13 cellular contexts compared by ENCODE assay signal in the genomic region with DNA sequence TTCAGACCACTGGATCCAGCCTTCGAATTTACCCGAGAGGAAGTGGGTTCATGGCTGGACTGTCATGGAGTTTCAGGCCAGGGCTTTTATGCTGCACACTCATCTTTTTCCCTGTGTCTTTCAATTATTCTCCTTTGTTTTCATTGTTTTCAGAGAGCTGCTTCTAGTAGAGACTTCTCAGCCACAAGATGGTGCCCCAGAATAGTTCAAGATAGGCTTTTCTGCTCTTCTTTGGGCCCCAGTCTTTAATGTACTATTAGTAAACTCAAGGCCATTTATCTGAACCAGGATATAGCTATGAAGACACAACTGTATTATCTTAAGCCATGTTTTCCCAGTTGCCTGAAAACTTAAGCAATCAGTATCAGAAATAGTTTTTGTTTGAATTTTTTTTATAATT. TPM values are rescaled to one million over a fixed set of nuclear protein-coding genes. Genes with fewer than 3 reads are reported as not detected.
DNase-seq lines count a peak whose midpoint lies in the region; ATAC-seq and TF ChIP-seq lines count a peak whose summit lies in the region.
"Had no signal": no experiment of that assay in that cellular context is flagged by ENCODE, and none has a peak within 500 bp of the region (broad histone marks: within the 10 kb centered on the region; RNA-seq: fewer than 3 reads in every experiment).

No MANE protein-coding gene starts in this region.

- H3K4me3 ChIP-seq in GM12865 (ENCODE audit: low read depth, low read length) (no peak overlapping the region), fibroblast of the aortic adventitia (ENCODE audit: low read depth, low read length) (no peak overlapping the region)

- no peak for ATAC-seq in GM18861 (IDR thresholded peaks at IDR 0.05; ENCODE audit: unreplicated experiment)
- ATAC-seq: activated CD8-positive, alpha-beta T cell treated with anti-CD3 and anti-CD28 coated beads, Interleukin-2, amount 10 ng/mL, durations not matched to agents 7 days and 5 days; activated naive CD8-positive, alpha-beta T cell treated with anti-CD3 and anti-CD28 coated beads, Interleukin-2, amount 50 U/mL, for 24 hours; esophagus mucosa had no signal

- H3K9me3 Mint-ChIP-seq in osteocyte (ENCODE audit: unreplicated experiment), result peaks cover 3% of the 10 kb centered on the region
- H3K9me3 Mint-ChIP-seq: activated naive CD8-positive, alpha-beta T cell treated with anti-CD3 and anti-CD28 coated beads, Interleukin-2, amount 50 U/mL, for 24 hours had no signal

- DNase-seq in GM12865 (ENCODE audit: low read depth) (peak; percentile 23), RPMI7951 (ENCODE audit: low read depth) (peak; percentile 11), fibroblast of the aortic adventitia (ENCODE audit: low read depth) (peak; percentile 52), osteocyte (ENCODE audit: extremely low spot score, unreplicated experiment) (no peak), C1 segment of cervical spinal cord (lab: John Stamatoyannopoulos, UW) (no peak), medulla oblongata (ENCODE audit: extremely low spot score) (no peak)
- no peak for DNase-seq in activated naive CD4-positive, alpha-beta T cell treated with anti-CD3 and anti-CD28 coated beads, Interleukin-2, amount 50 U/mL, for 16 hours
- DNase-seq: activated CD8-positive, alpha-beta T cell treated with anti-CD3 and anti-CD28 coated beads, Interleukin-2, amount 10 ng/mL, durations not matched to agents 7 days and 5 days; activated naive CD8-positive, alpha-beta T cell treated with anti-CD3 and anti-CD28 coated beads, Interleukin-2, amount 50 U/mL, for 24 hours; NCI-H69; stimulated activated CD4-positive, alpha-beta T cell treated with anti-CD3 and anti-CD28 coated beads, Interleukin-12 subunit alpha, Interleukin-12 subunit beta, amount 100 ng/mL, for 4 hours had no signal

- H3K36me3 Mint-ChIP-seq in osteocyte (ENCODE audit: unreplicated experiment), result peaks cover 11% of the 10 kb centered on the region

- no peaks in the 10 kb centered on the region for H3K27me3 Mint-ChIP-seq in osteocyte (ENCODE audit: unreplicated experiment)
- H3K27me3 Mint-ChIP-seq: activated naive CD8-positive, alpha-beta T cell treated with anti-CD3 and anti-CD28 coated beads, Interleukin-2, amount 50 U/mL, for 24 hours had no signal

- TF ChIP-seq CTCF in GM12865 (IDR thresholded peaks at IDR 0.05; ENCODE audit: insufficient read depth, low read depth, low read length, missing control alignments) (no peak), fibroblast of the aortic adventitia (IDR thresholded peaks at IDR 0.05; ENCODE audit: insufficient read depth, low read length) (peak; percentile 32), osteocyte (IDR thresholded peaks at IDR 0.05) (peak; percentile 41)

- H3K4me3 Mint-ChIP-seq in osteocyte (ENCODE audit: unreplicated experiment), result no peak overlapping the region
- H3K4me3 Mint-ChIP-seq: activated CD8-positive, alpha-beta T cell treated with anti-CD3 and anti-CD28 coated beads, Interleukin-2, amount 10 ng/mL, durations not matched to agents 7 days and 5 days; activated naive CD8-positive, alpha-beta T cell treated with anti-CD3 and anti-CD28 coated beads, Interleukin-2, amount 50 U/mL, for 24 hours had no signal

- no peaks in the 10 kb centered on the region for H3K4me1 Mint-ChIP-seq in osteocyte (ENCODE audit: unreplicated experiment)

- H3K27ac Mint-ChIP-seq in osteocyte (ENCODE audit: unreplicated experiment), result no peak overlapping the region
- H3K27ac Mint-ChIP-seq: activated CD8-positive, alpha-beta T cell treated with anti-CD3 and anti-CD28 coated beads, Interleukin-2, amount 10 ng/mL, durations not matched to agents 7 days and 5 days; activated naive CD8-positive, alpha-beta T cell treated with anti-CD3 and anti-CD28 coated beads, Interleukin-2, amount 50 U/mL, for 24 hours had no signal

RNA-seq across cellular contexts. Expression of a gene that starts 30.4 kb away (rescaled TPM):
- 371 and 402 TPM in 2 replicates for total RNA-seq in RPMI7951 (2014; rRNA removed; shearing (Covaris generic))
- total RNA-seq in fibroblast of the aortic adventitia (ENCODE audit: low replicate concordance) (96.7 and 184 TPM in 2 replicates), osteocyte (137 and 146 TPM in 2 replicates)

Comparison
In these comparisons a context has a peak if more than half of its experiments do, and no peak if none do; other contexts are left out.
1. DNase-seq: peak in GM12865 (single experiment), RPMI7951 (single experiment) and fibroblast of the aortic adventitia (single experiment); none in osteocyte (single experiment), C1 segment of cervical spinal cord (0 of 14), activated naive CD4-positive, alpha-beta T cell treated with anti-CD3 and anti-CD28 coated beads, Interleukin-2, amount 50 U/mL, for 16 hours (single experiment) and medulla oblongata (single experiment).